27 cellular contexts compared by ENCODE assay signal in the genomic region with DNA sequence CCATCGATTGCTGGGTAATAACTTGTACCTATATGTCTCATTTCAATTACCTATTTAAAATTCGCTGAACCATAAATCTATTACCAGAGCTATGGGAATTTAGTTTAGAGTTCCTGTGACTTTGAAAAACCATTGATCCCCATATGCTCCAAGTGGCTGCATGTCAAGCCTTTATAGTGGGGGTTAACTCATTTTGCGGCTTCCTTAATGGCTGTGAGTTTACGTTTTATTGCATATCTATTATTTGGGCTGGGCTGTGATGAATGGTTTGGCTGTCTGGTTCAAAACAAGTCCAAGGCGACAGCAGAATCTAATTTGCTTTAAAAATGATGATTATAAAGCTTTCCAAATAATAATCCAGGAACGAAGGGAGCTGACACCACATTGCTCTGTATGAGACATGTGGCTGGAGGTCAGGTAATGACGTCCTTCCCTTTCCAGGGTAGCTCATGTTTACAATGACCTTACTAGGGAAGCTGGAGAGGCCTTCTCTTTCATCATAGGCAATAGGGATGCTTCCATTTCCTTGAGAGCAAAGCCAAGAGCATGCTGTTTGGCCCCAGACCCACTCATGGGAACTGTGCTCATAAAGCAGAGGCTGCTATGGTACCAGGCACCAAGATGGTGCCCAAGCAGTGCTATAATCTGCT.
"Had no signal": no experiment of that assay in that cellular context is flagged by ENCODE, and none has a peak within 500 bp of the region (broad histone marks: within the 10 kb centered on the region; RNA-seq: fewer than 3 reads in every experiment).

No MANE protein-coding gene starts in this region.

- H3K9me3 ChIP-seq: colonic mucosa, esophagus muscularis mucosa, heart right ventricle, lower lobe of right lung, neutrophil, right lobe of liver, suprapubic skin, transverse colon, upper lobe of right lung, uterus had no signal

- DNase-seq: colonic mucosa; effector memory CD4-positive, alpha-beta T cell; foreskin keratinocyte; glutamatergic neuron; heart right ventricle; hypothalamus; immature natural killer cell; islet precursor cell; kidney glomerular epithelial cell; left colon; left ventricle myocardium superior; lower lobe of right lung; natural killer cell; right lobe of liver; small intestine; stimulated activated CD4-positive, alpha-beta T cell treated with anti-CD3 and anti-CD28 coated beads, Interleukin-1b, Interleukin-23, amount 100 ng/mL, for 48 hours; stimulated activated CD4-positive, alpha-beta T cell treated with anti-CD3 and anti-CD28 coated beads, Interleukin-4, amount 100 ng/mL, for 1 hour; stimulated activated CD8-positive, alpha-beta memory T cell treated with anti-CD3 and anti-CD28 coated beads, Interleukin-4, amount 100 ng/mL, for 48 hours; stimulated activated naive CD4-positive, alpha-beta T cell; stimulated activated naive CD8-positive, alpha-beta T cell treated with anti-CD3 and anti-CD28 coated beads, Interleukin-15, amount 100 ng/mL, for 72 hours; transverse colon; upper lobe of right lung; uterus had no signal

- H3K9ac ChIP-seq: parathyroid adenoma had no signal

- H3K27ac ChIP-seq: colonic mucosa, esophagus muscularis mucosa, foreskin keratinocyte, heart right ventricle, lower lobe of right lung, neutrophil, parathyroid adenoma, right lobe of liver, suprapubic skin, transverse colon, upper lobe of right lung, uterus had no signal

- H2AFZ ChIP-seq: parathyroid adenoma had no signal

- H3K36me3 ChIP-seq: colonic mucosa, esophagus muscularis mucosa, heart right ventricle, lower lobe of right lung, neutrophil, right lobe of liver, suprapubic skin, transverse colon, upper lobe of right lung, uterus had no signal

- H3K4me3 ChIP-seq: colonic mucosa, esophagus muscularis mucosa, heart right ventricle, lower lobe of right lung, right lobe of liver, suprapubic skin, transverse colon, upper lobe of right lung, uterus had no signal

- ATAC-seq: foreskin keratinocyte; heart right ventricle; left colon; left ventricle myocardium superior; lower lobe of right lung; natural killer cell; right lobe of liver; stimulated activated naive CD8-positive, alpha-beta T cell treated with anti-CD3 and anti-CD28 coated beads, Interleukin-15, amount 100 ng/mL, for 72 hours; upper lobe of right lung had no signal

- H3K4me1 ChIP-seq: colonic mucosa, esophagus muscularis mucosa, foreskin keratinocyte, heart right ventricle, lower lobe of right lung, parathyroid adenoma, right lobe of liver, suprapubic skin, transverse colon, upper lobe of right lung, uterus had no signal

- H3K79me2 ChIP-seq: parathyroid adenoma had no signal

- H3K27me3 ChIP-seq: colonic mucosa, esophagus muscularis mucosa, foreskin keratinocyte, neutrophil, right lobe of liver, transverse colon, upper lobe of right lung, uterus had no signal
